In the genomic region with DNA sequence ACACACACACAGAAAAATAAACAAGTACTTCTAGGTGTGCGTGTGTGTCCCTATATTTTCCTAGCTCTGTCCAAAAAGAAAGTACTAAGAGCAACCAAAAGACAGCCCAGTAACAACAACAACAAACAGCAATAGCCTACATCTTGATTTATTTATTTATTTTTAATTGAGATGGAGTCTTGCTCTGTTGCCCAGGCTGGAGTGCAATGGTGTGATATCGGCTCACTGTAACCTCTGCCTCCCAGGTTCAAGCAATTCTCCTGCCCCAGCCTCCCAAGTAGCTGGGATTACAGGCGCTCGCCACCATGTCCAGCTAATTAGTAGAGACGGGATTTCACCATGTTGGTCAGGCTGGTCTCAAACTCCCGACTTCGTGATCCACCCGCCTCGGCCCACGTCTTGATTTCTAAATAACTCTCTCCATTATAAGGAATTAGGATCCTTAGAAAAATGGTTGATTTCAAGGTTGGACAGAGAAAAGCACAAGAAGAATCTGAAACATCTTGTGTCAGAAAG, we compare ENCODE assay signal across 8 cellular contexts. TPM values are rescaled to one million over a fixed set of nuclear protein-coding genes. Genes with fewer than 3 reads are reported as not detected.
DNase-seq lines count a peak whose midpoint lies in the region; ATAC-seq and TF ChIP-seq lines count a peak whose summit lies in the region.
"Not testable (repeated sequence)": the region's sequence is repeated elsewhere in the genome, so short reads cannot be mapped to it uniquely, and the experiment has no call there.

No MANE protein-coding gene starts in this region.

- H3K9me3 ChIP-seq in BLaER1; HEK293 (ENCODE audit: control insufficient read depth, insufficient read depth, low read depth, low read length); T-helper 17 cell (ENCODE audit: control insufficient read depth, low read length, poor library complexity, severe bottlenecking): not testable (repeated sequence)

- H3K4me3 Mint-ChIP-seq in T-helper 17 cell, result peak overlapping the region; percentile 41
- not testable (repeated sequence) for H3K4me3 Mint-ChIP-seq in activated CD4-positive, alpha-beta T cell treated with anti-CD3 and anti-CD28 coated beads, Interleukin-2, amount 10 ng/mL, durations not matched to agents 24 days and 14 days; activated naive CD4-positive, alpha-beta T cell treated with anti-CD3 and anti-CD28 coated beads, Interleukin-2, amount 50 U/mL, for 24 hours; endothelial cell (ENCODE audit: unreplicated experiment); memory B cell; progenitor cell of endocrine pancreas (ENCODE audit: low read depth)

- not testable (repeated sequence) for H3K9ac ChIP-seq in BLaER1

- H3K4me1 ChIP-seq in BLaER1 (peaks cover 51% of the 10 kb centered on the region), HEK293 (ENCODE audit: control insufficient read depth, insufficient read depth, low read length) (peaks cover 24% of the 10 kb centered on the region)

- CTCF ChIA-PET in HEK293 (lab: Yijun Ruan, JAX), result interaction anchor here (1.1 kb wide), 1 partner anchor 10 kb away, joined by 5 read pairs; no protein-coding TSS in a partner anchor

- intact Hi-C loops in activated CD4-positive, alpha-beta T cell treated with anti-CD3 and anti-CD28 coated beads, Interleukin-2, amount 10 ng/mL, durations not matched to agents 24 days and 14 days (cut with micrococcal nuclease), result not testable (repeated sequence)

- H3K4me1 Mint-ChIP-seq in T-helper 17 cell, result peaks cover 41% of the 10 kb centered on the region
- H3K4me1 Mint-ChIP-seq in activated CD4-positive, alpha-beta T cell treated with anti-CD3 and anti-CD28 coated beads, Interleukin-2, amount 10 ng/mL, durations not matched to agents 24 days and 14 days, result peaks cover 26% of the 10 kb centered on the region
- H3K4me1 Mint-ChIP-seq in activated naive CD4-positive, alpha-beta T cell treated with anti-CD3 and anti-CD28 coated beads, Interleukin-2, amount 50 U/mL, for 24 hours, result peaks cover 84% of the 10 kb centered on the region
- H3K4me1 Mint-ChIP-seq in endothelial cell (ENCODE audit: unreplicated experiment), result not testable (repeated sequence)
- peaks cover 42% of the 10 kb centered on the region for H3K4me1 Mint-ChIP-seq in memory B cell
- peaks cover 12% of the 10 kb centered on the region for H3K4me1 Mint-ChIP-seq in progenitor cell of endocrine pancreas (ENCODE audit: low read depth)

- H3K36me3 Mint-ChIP-seq in T-helper 17 cell (ENCODE audit: low read depth); activated CD4-positive, alpha-beta T cell treated with anti-CD3 and anti-CD28 coated beads, Interleukin-2, amount 10 ng/mL, durations not matched to agents 24 days and 14 days (ENCODE audit: low read depth); activated naive CD4-positive, alpha-beta T cell treated with anti-CD3 and anti-CD28 coated beads, Interleukin-2, amount 50 U/mL, for 24 hours; endothelial cell (ENCODE audit: low read depth, unreplicated experiment); memory B cell; progenitor cell of endocrine pancreas (ENCODE audit: insufficient read depth): not testable (repeated sequence)

- H3K9me3 Mint-ChIP-seq in activated CD4-positive, alpha-beta T cell treated with anti-CD3 and anti-CD28 coated beads, Interleukin-2, amount 10 ng/mL, durations not matched to agents 24 days and 14 days; activated naive CD4-positive, alpha-beta T cell treated with anti-CD3 and anti-CD28 coated beads, Interleukin-2, amount 50 U/mL, for 24 hours; endothelial cell (ENCODE audit: unreplicated experiment); memory B cell; progenitor cell of endocrine pancreas (ENCODE audit: low read depth): not testable (repeated sequence)

- not testable (repeated sequence) for TF ChIP-seq CTCF in HEK293 (tag by site-specific recombination; IDR thresholded peaks at IDR 0.05); endothelial cell (IDR thresholded peaks at IDR 0.05; ENCODE audit: unreplicated experiment); progenitor cell of endocrine pancreas (IDR thresholded peaks at IDR 0.05; ENCODE audit: unreplicated experiment)

- not testable (repeated sequence) for H3K27ac ChIP-seq in BLaER1; HEK293 (ENCODE audit: extremely low read depth, low read depth, low read length)

- H3K36me3 ChIP-seq in BLaER1; HEK293 (ENCODE audit: control insufficient read depth in 2 of 2, insufficient read depth in 1 of 2, low read length in 2 of 2): not testable (repeated sequence)

- peaks cover 100% of the 10 kb centered on the region for H4K20me1 ChIP-seq in BLaER1

- not testable (repeated sequence) for ATAC-seq in T-helper 17 cell; memory B cell (ENCODE audit: low read depth)

- not testable (repeated sequence) for DNase-seq in T-helper 17 cell; endothelial cell (ENCODE audit: low spot score); memory B cell (ENCODE audit: low spot score in 2 of 2); progenitor cell of endocrine pancreas (ENCODE audit: low spot score, unreplicated experiment)
- DNase-seq in activated CD4-positive, alpha-beta T cell treated with anti-CD3 and anti-CD28 coated beads, Interleukin-2, amount 10 ng/mL, durations not matched to agents 24 days and 14 days, result peak; percentile 25

- not testable (repeated sequence) for H3K27me3 Mint-ChIP-seq in T-helper 17 cell; activated CD4-positive, alpha-beta T cell treated with anti-CD3 and anti-CD28 coated beads, Interleukin-2, amount 10 ng/mL, durations not matched to agents 24 days and 14 days; activated naive CD4-positive, alpha-beta T cell treated with anti-CD3 and anti-CD28 coated beads, Interleukin-2, amount 50 U/mL, for 24 hours; endothelial cell (ENCODE audit: unreplicated experiment); memory B cell; progenitor cell of endocrine pancreas

- H3K4me3 ChIP-seq in BLaER1; HEK293 (ENCODE audit: low read depth, low read length): not testable (repeated sequence)

- H3K27me3 ChIP-seq in BLaER1, result not testable (repeated sequence)

- H3K27ac Mint-ChIP-seq in T-helper 17 cell, result peak overlapping the region; percentile 86
- H3K27ac Mint-ChIP-seq in activated CD4-positive, alpha-beta T cell treated with anti-CD3 and anti-CD28 coated beads, Interleukin-2, amount 10 ng/mL, durations not matched to agents 24 days and 14 days, result not testable (repeated sequence)
- H3K27ac Mint-ChIP-seq in activated naive CD4-positive, alpha-beta T cell treated with anti-CD3 and anti-CD28 coated beads, Interleukin-2, amount 50 U/mL, for 24 hours, result peak overlapping the region; percentile 51
- H3K27ac Mint-ChIP-seq in endothelial cell (ENCODE audit: unreplicated experiment), result peak overlapping the region; percentile 72
- peak overlapping the region; percentile 81 for H3K27ac Mint-ChIP-seq in memory B cell
- H3K27ac Mint-ChIP-seq in progenitor cell of endocrine pancreas, result peak overlapping the region; percentile 13

- POLR2A ChIA-PET in HEK293 (lab: Yijun Ruan, JAX), result not testable (repeated sequence)

- peak overlapping the region; percentile 0; the same call in 1 of the 2 replicates for H3K4me2 ChIP-seq in BLaER1

TF ChIP-seq in HEK293, 187 proteins besides CTCF, POLR2A, EP300 and RAD21:
- TF ChIP-seq ZNF202 (tag by site-specific recombination; IDR thresholded peaks at IDR 0.05; ENCODE audit: borderline replicate concordance) (peak; percentile 99), ZNF664 (tag by site-specific recombination; IDR thresholded peaks at IDR 0.05) (peak; percentile 98), ZNF121 (tag by site-specific recombination; IDR thresholded peaks at IDR 0.05) (peak; percentile 93)
- TF ChIP-seq, protein P1, sequence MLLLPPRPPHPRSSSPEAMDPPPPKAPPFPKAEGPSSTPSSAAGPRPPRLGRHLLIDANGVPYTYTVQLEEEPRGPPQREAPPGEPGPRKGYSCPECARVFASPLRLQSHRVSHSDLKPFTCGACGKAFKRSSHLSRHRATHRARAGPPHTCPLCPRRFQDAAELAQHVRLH (tag by site-specific recombination; IDR thresholded peaks at IDR 0.05), result peak; percentile 53; the same call in 1 of the 2 replicates
TF ChIP-seq in HEK293: peak in this region for 4; not testable (repeated sequence) for 183.

RNA-seq across cellular contexts. Expression of a gene that starts 59.5 kb away (rescaled TPM):
- total RNA-seq in T-helper 17 cell, result 100 to 1,000 TPM; 163 to 182 TPM
- 50.8 and 50.9 TPM in 2 replicates for total RNA-seq in activated CD4-positive, alpha-beta T cell treated with anti-CD3 and anti-CD28 coated beads, Interleukin-2, amount 10 ng/mL, durations not matched to agents 24 days and 14 days
- 48.2 TPM for total RNA-seq in endothelial cell (ENCODE audit: unreplicated experiment)
- total RNA-seq in progenitor cell of endocrine pancreas, result 66.5 and 68.8 TPM in 2 replicates

RNA-seq across cellular contexts. Expression of a gene that starts 59.9 kb away (rescaled TPM):
- 10 to 100 TPM; 28.0 to 28.2 TPM for total RNA-seq in T-helper 17 cell
- total RNA-seq in activated CD4-positive, alpha-beta T cell treated with anti-CD3 and anti-CD28 coated beads, Interleukin-2, amount 10 ng/mL, durations not matched to agents 24 days and 14 days, result 30.8 and 33.9 TPM in 2 replicates
- 40.4 TPM for total RNA-seq in endothelial cell (ENCODE audit: unreplicated experiment)
- total RNA-seq in progenitor cell of endocrine pancreas, result 43.3 and 50.6 TPM in 2 replicates
